In genomic region chr19:49920624-49921363, GRCh38 we compare ENCODE assay signal across 14 cellular contexts. TPM values are rescaled to one million over a fixed set of nuclear protein-coding genes. Genes with fewer than 3 reads are reported as not detected.
DNase-seq lines count a peak whose midpoint lies in the region; ATAC-seq and FAIRE-seq lines count a peak whose summit lies in the region.
"Had no signal": no experiment of that assay in that cellular context is flagged by ENCODE, and none has a peak within 500 bp of the region (broad histone marks: within the 10 kb centered on the region; RNA-seq: fewer than 3 reads in every experiment).

No MANE protein-coding gene starts in this region.

- no peak for ATAC-seq in GM21526 (IDR thresholded peaks at IDR 0.05; ENCODE audit: low FRiP score, unreplicated experiment)

- H3K27ac ChIP-seq in BLaER1 treated with 17β-estradiol and CSF1 and Interleukin-3, amounts not matched to agents 10 nM and 100 nM = peak overlapping the region in 8 of 11 experiments; percentile 57 to 83 (median 68); a peak in 12 of 22 replicates
- H3K27ac ChIP-seq: uterus, WERI-Rb-1 had no signal

- FAIRE-seq in frontal cortex (lab: Jason Lieb, UNC) = no peak

- no peaks in the 10 kb centered on the region for H3K27me3 ChIP-seq in BLaER1 treated with 17β-estradiol and CSF1 and Interleukin-3, amounts not matched to agents 10 nM and 100 nM
- no peaks in the 10 kb centered on the region for H3K27me3 ChIP-seq in H7 (ENCODE audit: control insufficient read depth, insufficient read depth, low read length)
- no peaks in the 10 kb centered on the region for H3K27me3 ChIP-seq in endocrine pancreas (ENCODE audit: control insufficient read depth, insufficient read depth, low read length)
- H3K27me3 ChIP-seq: BE2C, uterus had no signal

- peak overlapping the region; percentile 89 to 99 (median 95); a peak in 20 of 22 replicates for H3K4me2 ChIP-seq in BLaER1 treated with 17β-estradiol and CSF1 and Interleukin-3, amounts not matched to agents 10 nM and 100 nM

- no peak overlapping the region for H3K4me3 ChIP-seq in BLaER1 treated with 17β-estradiol and CSF1 and Interleukin-3, amounts not matched to agents 10 nM and 100 nM
- H3K4me3 ChIP-seq in H7 (ENCODE audit: insufficient read depth, low read depth, low read length) = no peak overlapping the region
- H3K4me3 ChIP-seq in endocrine pancreas (ENCODE audit: control insufficient read depth, insufficient read depth, low read length) = peak overlapping the region; percentile 7
- H3K4me3 ChIP-seq: uterus had no signal

- peak; percentile 68 for DNase-seq in H7
- peak; percentile 12 for DNase-seq in NCI-H526 treated with DMSO at 0.1 percent for 48 hours (lab: John Stamatoyannopoulos, UW)
- DNase-seq in HCEC 1CT = no peak
- no peak for DNase-seq in frontal cortex (ENCODE audit: low spot score in 2 of 2)
- DNase-seq in effector CD8-positive, alpha-beta T cell (lab: John Stamatoyannopoulos, UW) = no peak
- DNase-seq: BE2C; DND-41; NCI-H1105; stimulated activated CD4-positive, alpha-beta T cell treated with anti-CD3 and anti-CD28 coated beads, Interleukin-2, amount 100 ng/mL, for 24 hours; uterus; WERI-Rb-1 had no signal

- peaks cover 66 to 97% (median 78%) of the 10 kb centered on the region in 10 experiments for H3K4me1 ChIP-seq in BLaER1 treated with 17β-estradiol and CSF1 and Interleukin-3, amounts not matched to agents 10 nM and 100 nM
- H3K4me1 ChIP-seq in endocrine pancreas (ENCODE audit: control insufficient read depth, insufficient read depth, low read length) = no peaks in the 10 kb centered on the region
- H3K4me1 ChIP-seq: uterus had no signal

- H3K9me3 ChIP-seq in BLaER1 treated with 17β-estradiol and CSF1 and Interleukin-3, amounts not matched to agents 10 nM and 100 nM (replicated peaks in 1 of 11) = no peaks in the 10 kb centered on the region
- H3K9me3 ChIP-seq in endocrine pancreas (ENCODE audit: control insufficient read depth, low read length) = no peaks in the 10 kb centered on the region
- H3K9me3 ChIP-seq: BE2C, uterus had no signal

- H3K36me3 ChIP-seq in BLaER1 treated with 17β-estradiol and CSF1 and Interleukin-3, amounts not matched to agents 10 nM and 100 nM = peaks cover 77 to 98% (median 95%) of the 10 kb centered on the region in 11 experiments
- H3K36me3 ChIP-seq in H7 (replicated peaks; ENCODE audit: control insufficient read depth, insufficient read depth, low read length) (peaks cover 27% of the 10 kb centered on the region), endocrine pancreas (ENCODE audit: control insufficient read depth, insufficient read depth, low read length) (no peaks in the 10 kb centered on the region)
- H3K36me3 ChIP-seq: uterus had no signal

- peak overlapping the region in 5 of 11 experiments; percentile 10 to 79 (median 76); a peak in 5 of 22 replicates for H3K9ac ChIP-seq in BLaER1 treated with 17β-estradiol and CSF1 and Interleukin-3, amounts not matched to agents 10 nM and 100 nM
- H3K9ac ChIP-seq in endocrine pancreas (ENCODE audit: control insufficient read depth, insufficient read depth, low read length) = peak overlapping the region; percentile 16

- H4K20me1 ChIP-seq in BLaER1 treated with 17β-estradiol and CSF1 and Interleukin-3, amounts not matched to agents 10 nM and 100 nM = peaks cover 87 to 100% (median 98%) of the 10 kb centered on the region in 11 experiments

RNA-seq across cellular contexts. Expression of gene ATF5, which starts 8.2 kb away (rescaled TPM):
- 10.7 and 15.0 TPM in 2 replicates for total RNA-seq in H7 (2014; rRNA removed; shearing (Covaris generic))
- 10.6 TPM for total RNA-seq in frontal cortex

RNA-seq across cellular contexts. Expression of gene NUP62, which starts 8.5 kb away (rescaled TPM):
- total RNA-seq in H7 (2014; rRNA removed; shearing (Covaris generic)) = 104 and 109 TPM in 2 replicates
- 22.0 TPM for total RNA-seq in frontal cortex

RNA-seq across cellular contexts. Expression of gene IL4I1, which starts 24.1 kb away (rescaled TPM):
- 0.59 and 0.73 TPM in 2 replicates for total RNA-seq in H7 (2014; rRNA removed; shearing (Covaris generic))
- 0.41 TPM for total RNA-seq in frontal cortex

RNA-seq across cellular contexts. Expression of gene SIGLEC11, which starts 40.2 kb away (rescaled TPM):
- not detected in 2 replicates for total RNA-seq in H7 (2014; rRNA removed; shearing (Covaris generic))
- under 0.01 TPM for total RNA-seq in frontal cortex

RNA-seq across cellular contexts. Expression of gene TBC1D17, which starts 43.3 kb away (rescaled TPM):
- total RNA-seq in H7 (2014; rRNA removed; shearing (Covaris generic)) = 10.2 and 12.6 TPM in 2 replicates
- 5.7 TPM for total RNA-seq in frontal cortex

Comparison
In these comparisons a context has a peak if more than half of its experiments do, and no peak if none do; other contexts are left out.
1. DNase-seq: peak in H7 (single experiment) and NCI-H526 treated with DMSO at 0.1 percent for 48 hours (single experiment); none in HCEC 1CT (single experiment), frontal cortex (0 of 2) and effector CD8-positive, alpha-beta T cell (single experiment).